9 cellular contexts compared by ENCODE assay signal in genomic region chr5:119274024-119274766, GRCh38.
A peak's percentile ranks its signal among the peaks of the same experiment; 100 is the strongest.
DNase-seq lines count a peak whose midpoint lies in the region; ATAC-seq, FAIRE-seq and TF ChIP-seq lines count a peak whose summit lies in the region.
"Had no signal": no experiment of that assay in that cellular context is flagged by ENCODE, and none has a peak within 500 bp of the region (broad histone marks: within the 10 kb centered on the region; RNA-seq: fewer than 3 reads in every experiment).

No MANE protein-coding gene starts in this region.

- peak; percentile 34 for FAIRE-seq in RCC 7860 (lab: Jason Lieb, UNC)
- FAIRE-seq: A204.1 had no signal

- ATAC-seq in GM21423 (IDR thresholded peaks at IDR 0.05; ENCODE audit: unreplicated experiment) (no peak), HG03045 (IDR thresholded peaks at IDR 0.05; ENCODE audit: unreplicated experiment) (no peak)

- H3K27me3 ChIP-seq in subcutaneous abdominal adipose tissue (ENCODE audit: control insufficient read depth in 5 of 5, insufficient read depth in 4 of 5, low read length in 5 of 5) (no peaks in the 10 kb centered on the region), H7 (ENCODE audit: control insufficient read depth, insufficient read depth, low read length) (peaks cover 2% of the 10 kb centered on the region)

- no peak for TF ChIP-seq CTCF in fibroblast of villous mesenchyme (IDR thresholded peaks at IDR 0.05; ENCODE audit: insufficient read depth, low read depth, low read length)

- H3K9ac ChIP-seq in subcutaneous abdominal adipose tissue (ENCODE audit: low read length in 5 of 5) = peak overlapping the region in 3 of 5 donors; percentile 7 to 57 (median 25)

- H3K4me3 ChIP-seq in fibroblast of villous mesenchyme (ENCODE audit: low read depth, low read length) = no peak overlapping the region
- peak overlapping the region in 2 of 5 donors; percentile 22 to 43 for H3K4me3 ChIP-seq in subcutaneous abdominal adipose tissue (ENCODE audit: low read depth in 1 of 5, low read length in 5 of 5)
- no peak overlapping the region for H3K4me3 ChIP-seq in H7 (ENCODE audit: insufficient read depth, low read depth, low read length)

- H3K9me3 ChIP-seq in subcutaneous abdominal adipose tissue (ENCODE audit: control insufficient read depth in 5 of 5, low read length in 5 of 5) = no peaks in the 10 kb centered on the region

- H3K36me3 ChIP-seq in subcutaneous abdominal adipose tissue (ENCODE audit: control insufficient read depth in 5 of 5, insufficient read depth in 5 of 5, low read length in 5 of 5) (peaks cover 0 to 4% (median 0%) of the 10 kb centered on the region in 5 donors), H7 (replicated peaks; ENCODE audit: control insufficient read depth, insufficient read depth, low read length) (no peaks in the 10 kb centered on the region)

- H3K4me1 ChIP-seq in subcutaneous abdominal adipose tissue (ENCODE audit: control insufficient read depth in 5 of 5, insufficient read depth in 5 of 5, low read length in 5 of 5) = peaks cover 0 to 66% (median 51%) of the 10 kb centered on the region in 5 donors

- H3K27ac ChIP-seq in subcutaneous abdominal adipose tissue (ENCODE audit: low read depth, low read length) = peak overlapping the region; percentile 92

- DNase-seq in SIG-M5 treated with dmso at 0.1 percent for 504 hours (lab: John Stamatoyannopoulos, UW; ENCODE audit: unreplicated experiment) (peak; percentile 39), SIG-M5 (lab: John Stamatoyannopoulos, UW) (no peak), RCC 7860 (ENCODE audit: low spot score) (peak; percentile 50), fibroblast of villous mesenchyme (ENCODE audit: low read depth) (peak; percentile 13), H7 (no peak)

Comparison
In these comparisons a context has a peak if more than half of its experiments do, and no peak if none do; other contexts are left out.
1. DNase-seq: peak in SIG-M5 treated with dmso at 0.1 percent for 504 hours (single experiment), RCC 7860 (single experiment) and fibroblast of villous mesenchyme (single experiment); none in SIG-M5 (single experiment) and H7 (single experiment).